11 cellular contexts compared by ENCODE assay signal in the genomic region with DNA sequence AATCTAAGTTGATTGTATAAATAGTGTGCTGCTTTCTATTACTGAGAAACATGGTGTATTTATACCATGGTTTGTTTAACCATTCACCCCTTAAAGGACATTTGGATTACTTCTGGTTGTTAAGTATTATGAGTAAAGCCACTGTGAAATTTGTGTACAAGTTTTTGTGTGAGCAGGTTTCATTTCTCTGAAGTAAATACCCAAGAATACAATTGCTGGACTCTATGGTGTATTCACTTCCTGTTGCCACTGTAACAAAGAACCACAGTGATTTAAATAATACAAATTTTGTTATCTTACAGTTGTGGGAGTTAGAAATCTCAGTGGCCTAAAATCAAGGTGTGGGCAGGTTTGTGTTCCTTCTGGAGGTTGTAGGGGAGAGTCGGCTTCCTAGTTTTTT.
"Had no signal": no experiment of that assay in that cellular context is flagged by ENCODE, and none has a peak within 500 bp of the region (broad histone marks: within the 10 kb centered on the region; RNA-seq: fewer than 3 reads in every experiment).

No MANE protein-coding gene starts in this region.

- ATAC-seq: effector memory CD8-positive, alpha-beta T cell; foreskin keratinocyte; natural killer cell; stimulated activated effector memory CD8-positive, alpha-beta T cell treated with anti-CD3 and anti-CD28 coated beads, Interleukin-12 subunit alpha, Interleukin-12 subunit beta, amount 100 ng/mL, for 72 hours had no signal

- H3K27ac Mint-ChIP-seq: activated naive CD4-positive, alpha-beta T cell treated with anti-CD3 and anti-CD28 coated beads, Interleukin-2, amount 10 ng/mL, durations not matched to agents 7 days and 5 days; activated T-helper 2 cell treated with anti-CD3 and anti-CD28 coated beads, Interferon-gamma antibody, Interleukin-2, Interleukin-4, amounts not matched to agents 10 μg/mL and 5 μg/mL and 100 μg/mL, durations not matched to agents 14 hours and 24 hours and 36 hours; effector memory CD8-positive, alpha-beta T cell; natural killer cell; stimulated activated effector memory CD8-positive, alpha-beta T cell treated with anti-CD3 and anti-CD28 coated beads, Interleukin-12 subunit alpha, Interleukin-12 subunit beta, amount 100 ng/mL, for 72 hours had no signal

- DNase-seq: activated CD4-positive, alpha-beta T cell treated with anti-CD3 and anti-CD28 coated beads, Interleukin-2, amount 50 U/mL, for 48 hours; activated naive CD4-positive, alpha-beta T cell treated with anti-CD3 and anti-CD28 coated beads, Interleukin-2, amount 10 ng/mL, durations not matched to agents 7 days and 5 days; activated T-cell treated with anti-CD3 and anti-CD28 coated beads, Interleukin-2, amount 50 U/mL, for 1 hour; dermis blood vessel endothelial cell; effector memory CD8-positive, alpha-beta T cell; foreskin keratinocyte; mesenchymal stem cell; natural killer cell; retina had no signal

- H3K36me3 Mint-ChIP-seq: activated naive CD4-positive, alpha-beta T cell treated with anti-CD3 and anti-CD28 coated beads, Interleukin-2, amount 10 ng/mL, durations not matched to agents 7 days and 5 days; natural killer cell; stimulated activated effector memory CD8-positive, alpha-beta T cell treated with anti-CD3 and anti-CD28 coated beads, Interleukin-12 subunit alpha, Interleukin-12 subunit beta, amount 100 ng/mL, for 72 hours had no signal

- H3K9me3 Mint-ChIP-seq: activated naive CD4-positive, alpha-beta T cell treated with anti-CD3 and anti-CD28 coated beads, Interleukin-2, amount 10 ng/mL, durations not matched to agents 7 days and 5 days had no signal

- H3K27me3 Mint-ChIP-seq: activated naive CD4-positive, alpha-beta T cell treated with anti-CD3 and anti-CD28 coated beads, Interleukin-2, amount 10 ng/mL, durations not matched to agents 7 days and 5 days; effector memory CD8-positive, alpha-beta T cell had no signal

- H3K4me3 Mint-ChIP-seq: activated naive CD4-positive, alpha-beta T cell treated with anti-CD3 and anti-CD28 coated beads, Interleukin-2, amount 10 ng/mL, durations not matched to agents 7 days and 5 days; effector memory CD8-positive, alpha-beta T cell; natural killer cell; stimulated activated effector memory CD8-positive, alpha-beta T cell treated with anti-CD3 and anti-CD28 coated beads, Interleukin-12 subunit alpha, Interleukin-12 subunit beta, amount 100 ng/mL, for 72 hours had no signal

- H3K4me1 Mint-ChIP-seq: activated naive CD4-positive, alpha-beta T cell treated with anti-CD3 and anti-CD28 coated beads, Interleukin-2, amount 10 ng/mL, durations not matched to agents 7 days and 5 days; natural killer cell; stimulated activated effector memory CD8-positive, alpha-beta T cell treated with anti-CD3 and anti-CD28 coated beads, Interleukin-12 subunit alpha, Interleukin-12 subunit beta, amount 100 ng/mL, for 72 hours had no signal
